In the genomic region with DNA sequence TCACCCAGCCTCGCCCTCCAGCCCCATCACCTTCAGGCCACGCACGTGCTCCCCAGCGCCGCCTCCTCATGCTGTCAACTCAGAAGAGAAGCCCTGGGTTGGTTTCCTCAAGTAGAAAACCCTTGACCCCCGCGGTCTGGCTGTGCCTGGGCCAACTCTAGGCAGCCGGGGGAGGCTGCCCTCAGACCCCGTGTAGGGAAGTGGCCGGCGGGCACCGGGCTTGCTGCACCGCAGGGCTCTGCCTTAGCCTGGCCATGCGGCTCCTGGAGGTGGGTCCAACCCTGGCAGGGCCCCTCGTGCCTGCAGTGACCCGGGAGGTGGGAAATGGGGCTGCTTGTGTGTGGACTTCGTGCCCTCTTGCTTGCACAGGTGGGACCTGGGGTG, we compare ENCODE assay signal across 11 cellular contexts.
DNase-seq lines count a peak whose midpoint lies in the region; ATAC-seq and TF ChIP-seq lines count a peak whose summit lies in the region.
"Had no signal": no experiment of that assay in that cellular context is flagged by ENCODE, and none has a peak within 500 bp of the region (broad histone marks: within the 10 kb centered on the region; RNA-seq: fewer than 3 reads in every experiment).

No MANE protein-coding gene starts in this region.

- TF ChIP-seq EP300 in Ishikawa (IDR thresholded peaks at IDR 0.05; ENCODE audit: borderline replicate concordance) = no peak

- H3K27me3 ChIP-seq in dorsolateral prefrontal cortex (peaks cover 0 to 21% (median 0%) of the 10 kb centered on the region in 45 donors), rectal smooth muscle tissue (ENCODE audit: control insufficient read depth, insufficient read depth, low read length) (peaks cover 13% of the 10 kb centered on the region)
- H3K27me3 ChIP-seq: body of pancreas had no signal

- H3K4me3 ChIP-seq in dorsolateral prefrontal cortex (peak overlapping the region in 56 of 59 donors; percentile 13 to 66 (median 44)), rectal smooth muscle tissue (ENCODE audit: low read length) (no peak overlapping the region)
- H3K4me3 ChIP-seq: body of pancreas had no signal

- H3K36me3 Mint-ChIP-seq in activated T-helper 1 cell treated with anti-CD3 and anti-CD28 coated beads, Interleukin-12 subunit alpha, Interleukin-12 subunit beta, Interleukin-2, Interleukin-4 antibody, amounts not matched to agents 30 ng/mL and 10 ng/mL and 1 ng/mL, durations not matched to agents 14 hours and 24 hours and 36 hours (ENCODE audit: low read depth) = no peaks in the 10 kb centered on the region

- intact Hi-C loops in dorsolateral prefrontal cortex (cut with DNase I) = no loop called here
- intact Hi-C loops in activated T-helper 1 cell treated with anti-CD3 and anti-CD28 coated beads, Interleukin-12 subunit alpha, Interleukin-12 subunit beta, Interleukin-2, Interleukin-4 antibody, amounts not matched to agents 30 ng/mL and 10 ng/mL and 1 ng/mL, durations not matched to agents 14 hours and 24 hours and 36 hours (cut with micrococcal nuclease) = no loop called here

- TF ChIP-seq CTCF in dorsolateral prefrontal cortex (IDR thresholded peaks at IDR 0.05 in 54 of 56, conservative IDR thresholded peaks at IDR 0.05 in 2 of 56; ENCODE audit: low read depth in 1 of 56, partially characterized antibody in 56 of 56) = no peak

- H3K27ac Mint-ChIP-seq in activated T-helper 1 cell treated with anti-CD3 and anti-CD28 coated beads, Interleukin-12 subunit alpha, Interleukin-12 subunit beta, Interleukin-2, Interleukin-4 antibody, amounts not matched to agents 30 ng/mL and 10 ng/mL and 1 ng/mL, durations not matched to agents 14 hours and 24 hours and 36 hours = no peak overlapping the region

- H3K4me3 Mint-ChIP-seq in activated T-helper 1 cell treated with anti-CD3 and anti-CD28 coated beads, Interleukin-12 subunit alpha, Interleukin-12 subunit beta, Interleukin-2, Interleukin-4 antibody, amounts not matched to agents 30 ng/mL and 10 ng/mL and 1 ng/mL, durations not matched to agents 14 hours and 24 hours and 36 hours = no peak overlapping the region

- peaks cover 34% of the 10 kb centered on the region for H3K4me1 ChIP-seq in rectal smooth muscle tissue (ENCODE audit: control insufficient read depth, insufficient read depth, low read length)

- no peaks in the 10 kb centered on the region for H3K4me1 Mint-ChIP-seq in activated T-helper 1 cell treated with anti-CD3 and anti-CD28 coated beads, Interleukin-12 subunit alpha, Interleukin-12 subunit beta, Interleukin-2, Interleukin-4 antibody, amounts not matched to agents 30 ng/mL and 10 ng/mL and 1 ng/mL, durations not matched to agents 14 hours and 24 hours and 36 hours (ENCODE audit: low read depth)

- H3K27ac ChIP-seq in dorsolateral prefrontal cortex (peak overlapping the region in 6 of 59 donors; percentile 2 to 59 (median 32)), rectal smooth muscle tissue (ENCODE audit: low read depth, low read length) (no peak overlapping the region)
- H3K27ac ChIP-seq: body of pancreas had no signal

- H3K9me3 Mint-ChIP-seq in activated T-helper 1 cell treated with anti-CD3 and anti-CD28 coated beads, Interleukin-12 subunit alpha, Interleukin-12 subunit beta, Interleukin-2, Interleukin-4 antibody, amounts not matched to agents 30 ng/mL and 10 ng/mL and 1 ng/mL, durations not matched to agents 14 hours and 24 hours and 36 hours = no peaks in the 10 kb centered on the region

- ATAC-seq in GM19023 (IDR thresholded peaks at IDR 0.05; ENCODE audit: unreplicated experiment) = no peak
- no peak for ATAC-seq in GM19455 (IDR thresholded peaks at IDR 0.05; ENCODE audit: unreplicated experiment)
- ATAC-seq: HCT116 had no signal

- peak; percentile 1 for DNase-seq in CD1c-positive myeloid dendritic cell (ENCODE audit: extremely low spot score)
- DNase-seq in dorsolateral prefrontal cortex = no peak
- DNase-seq in activated T-helper 1 cell treated with anti-CD3 and anti-CD28 coated beads, Interleukin-12 subunit alpha, Interleukin-12 subunit beta, Interleukin-2, Interleukin-4 antibody, amounts not matched to agents 30 ng/mL and 10 ng/mL and 1 ng/mL, durations not matched to agents 14 hours and 24 hours and 36 hours (ENCODE audit: low spot score) = no peak
- DNase-seq in AG20443 (ENCODE audit: low spot score) = no peak
- DNase-seq: stimulated activated CD4-positive, alpha-beta T cell treated with anti-CD3 and anti-CD28 coated beads, Interleukin-1b, Interleukin-23, amount 100 ng/mL, for 48 hours had no signal

- no peaks in the 10 kb centered on the region for H3K36me3 ChIP-seq in rectal smooth muscle tissue (ENCODE audit: control insufficient read depth, insufficient read depth, low read length)

- peak overlapping the region; percentile 1 for H3K9ac ChIP-seq in rectal smooth muscle tissue (ENCODE audit: low read length)

- H3K27me3 Mint-ChIP-seq in activated T-helper 1 cell treated with anti-CD3 and anti-CD28 coated beads, Interleukin-12 subunit alpha, Interleukin-12 subunit beta, Interleukin-2, Interleukin-4 antibody, amounts not matched to agents 30 ng/mL and 10 ng/mL and 1 ng/mL, durations not matched to agents 14 hours and 24 hours and 36 hours (ENCODE audit: insufficient read depth) = peaks cover 23% of the 10 kb centered on the region

- no peak for TF ChIP-seq RAD21 in Ishikawa (IDR thresholded peaks at IDR 0.05; ENCODE audit: low read depth)

TF ChIP-seq in Ishikawa, 13 proteins besides CTCF, POLR2A, EP300 and RAD21:
- TF ChIP-seq, protein P1, sequence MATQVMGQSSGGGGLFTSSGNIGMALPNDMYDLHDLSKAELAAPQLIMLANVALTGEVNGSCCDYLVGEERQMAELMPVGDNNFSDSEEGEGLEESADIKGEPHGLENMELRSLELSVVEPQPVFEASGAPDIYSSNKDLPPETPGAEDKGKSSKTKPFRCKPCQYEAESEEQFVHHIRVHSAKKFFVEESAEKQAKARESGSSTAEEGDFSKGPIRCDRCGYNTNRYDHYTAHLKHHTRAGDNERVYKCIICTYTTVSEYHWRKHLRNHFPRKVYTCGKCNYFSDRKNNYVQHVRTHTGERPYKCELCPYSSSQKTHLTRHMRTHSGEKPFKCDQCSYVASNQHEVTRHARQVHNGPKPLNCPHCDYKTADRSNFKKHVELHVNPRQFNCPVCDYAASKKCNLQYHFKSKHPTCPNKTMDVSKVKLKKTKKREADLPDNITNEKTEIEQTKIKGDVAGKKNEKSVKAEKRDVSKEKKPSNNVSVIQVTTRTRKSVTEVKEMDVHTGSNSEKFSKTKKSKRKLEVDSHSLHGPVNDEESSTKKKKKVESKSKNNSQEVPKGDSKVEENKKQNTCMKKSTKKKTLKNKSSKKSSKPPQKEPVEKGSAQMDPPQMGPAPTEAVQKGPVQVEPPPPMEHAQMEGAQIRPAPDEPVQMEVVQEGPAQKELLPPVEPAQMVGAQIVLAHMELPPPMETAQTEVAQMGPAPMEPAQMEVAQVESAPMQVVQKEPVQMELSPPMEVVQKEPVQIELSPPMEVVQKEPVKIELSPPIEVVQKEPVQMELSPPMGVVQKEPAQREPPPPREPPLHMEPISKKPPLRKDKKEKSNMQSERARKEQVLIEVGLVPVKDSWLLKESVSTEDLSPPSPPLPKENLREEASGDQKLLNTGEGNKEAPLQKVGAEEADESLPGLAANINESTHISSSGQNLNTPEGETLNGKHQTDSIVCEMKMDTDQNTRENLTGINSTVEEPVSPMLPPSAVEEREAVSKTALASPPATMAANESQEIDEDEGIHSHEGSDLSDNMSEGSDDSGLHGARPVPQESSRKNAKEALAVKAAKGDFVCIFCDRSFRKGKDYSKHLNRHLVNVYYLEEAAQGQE (IDR thresholded peaks at IDR 0.05; ENCODE audit: low read depth) = no peak
- TF ChIP-seq, protein P2, sequence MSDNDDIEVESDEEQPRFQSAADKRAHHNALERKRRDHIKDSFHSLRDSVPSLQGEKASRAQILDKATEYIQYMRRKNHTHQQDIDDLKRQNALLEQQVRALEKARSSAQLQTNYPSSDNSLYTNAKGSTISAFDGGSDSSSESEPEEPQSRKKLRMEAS (IDR thresholded peaks at IDR 0.05) = peak; percentile 37; the same call in 1 of the 2 replicates
TF ChIP-seq in Ishikawa: peak in this region for 1.
